10 cellular contexts compared by ENCODE assay signal in the genomic region with DNA sequence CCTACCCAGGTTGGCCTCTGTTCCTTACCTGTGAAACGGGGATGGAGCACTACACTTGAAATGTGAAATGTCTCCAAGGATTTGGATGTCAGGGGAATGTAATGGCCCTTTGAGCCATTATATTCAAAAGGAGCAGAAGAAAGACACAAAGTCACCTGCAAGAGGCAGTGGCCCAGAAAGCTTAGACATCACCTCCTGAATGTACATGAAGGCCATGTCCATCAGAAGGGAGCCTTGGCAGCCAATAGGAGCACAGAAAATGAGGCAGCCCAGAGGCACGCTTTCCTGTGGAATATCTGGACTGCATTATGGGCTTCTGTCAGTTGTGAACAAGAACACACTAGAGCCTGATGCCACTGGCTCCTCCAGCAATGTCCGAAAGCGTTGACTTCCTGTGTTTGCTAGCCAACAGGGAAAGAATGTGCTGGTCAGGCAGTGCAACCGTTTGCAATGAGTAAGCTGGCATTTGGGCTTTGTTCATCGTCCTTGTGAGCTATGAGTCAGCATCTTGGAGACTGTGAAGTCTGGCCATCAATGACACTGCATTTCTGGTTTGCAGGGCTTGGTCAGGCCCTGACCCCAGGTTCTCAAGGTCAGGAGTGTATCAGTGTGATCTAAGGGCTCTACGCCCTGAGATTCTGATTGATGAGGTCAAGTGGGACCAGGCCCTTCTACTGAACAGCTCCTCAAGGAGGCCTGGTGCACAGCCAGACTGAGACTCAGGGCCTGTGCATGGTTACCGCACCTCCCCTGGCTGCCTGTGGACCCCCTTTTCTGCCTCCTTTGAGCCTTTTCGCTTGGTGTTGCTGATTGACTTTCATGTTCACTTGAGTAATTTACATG.
A peak's percentile ranks its signal among the peaks of the same experiment; 100 is the strongest.
DNase-seq lines count a peak whose midpoint lies in the region; ATAC-seq and TF ChIP-seq lines count a peak whose summit lies in the region.
"Had no signal": no experiment of that assay in that cellular context is flagged by ENCODE, and none has a peak within 500 bp of the region (broad histone marks: within the 10 kb centered on the region; RNA-seq: fewer than 3 reads in every experiment).

No MANE protein-coding gene starts in this region.

- CTCF ChIA-PET in RWPE1 (lab: Yijun Ruan, JAX): no interaction called here
- CTCF ChIA-PET in CD8-positive, alpha-beta memory T cell (lab: Charles Lee): no interaction called here

- no peaks in the 10 kb centered on the region for H3K27me3 ChIP-seq in CD8-positive, alpha-beta memory T cell (ENCODE audit: insufficient read depth, low read length, poor library complexity, severe bottlenecking)

- no peaks in the 10 kb centered on the region for H3K36me3 ChIP-seq in CD8-positive, alpha-beta memory T cell (ENCODE audit: insufficient read depth, low read length)

- ATAC-seq in GM18502 (IDR thresholded peaks at IDR 0.05; ENCODE audit: poor library complexity, unreplicated experiment): no peak

- DNase-seq in DMS53 treated with DMSO at 0.1 percent for 48 hours (lab: John Stamatoyannopoulos, UW; ENCODE audit: unreplicated experiment): peak; percentile 55
- DNase-seq in RWPE1 (ENCODE audit: low spot score): peak; percentile 92
- DNase-seq in fibroblast of the conjunctiva (ENCODE audit: low read depth): peak; percentile 97
- peak; percentile 88 for DNase-seq in posterior vena cava (ENCODE audit: low spot score)
- no peak for DNase-seq in NCI-H82 (lab: John Stamatoyannopoulos, UW)
- DNase-seq in CD8-positive, alpha-beta memory T cell: no peak
- no peak for DNase-seq in NCI-H187 (lab: John Stamatoyannopoulos, UW)
- DNase-seq: activated CD4-positive, alpha-beta T cell treated with anti-CD3 and anti-CD28 coated beads, Interleukin-2, amount 50 U/mL, for 1 hour had no signal

- H3K9me3 Mint-ChIP-seq in CD8-positive, alpha-beta memory T cell: no peaks in the 10 kb centered on the region
- H3K9me3 Mint-ChIP-seq: nephron had no signal

- intact Hi-C loops in posterior vena cava (cut with DNase I): no loop called here

- H3K9me3 ChIP-seq in CD8-positive, alpha-beta memory T cell (ENCODE audit: low read length): no peaks in the 10 kb centered on the region

- H3K27ac ChIP-seq in RWPE1: peak overlapping the region; percentile 69
- H3K27ac ChIP-seq in CD8-positive, alpha-beta memory T cell (ENCODE audit: low read depth, low read length): no peak overlapping the region

- H3K4me3 Mint-ChIP-seq in CD8-positive, alpha-beta memory T cell: no peak overlapping the region
- H3K4me3 Mint-ChIP-seq: nephron had no signal

- no peak for TF ChIP-seq CTCF in RWPE1 (conservative IDR thresholded peaks at IDR 0.05; ENCODE audit: low read depth)

- no peak overlapping the region for H3K4me3 ChIP-seq in CD8-positive, alpha-beta memory T cell (ENCODE audit: low read length)

- H3K4me1 ChIP-seq in CD8-positive, alpha-beta memory T cell (ENCODE audit: insufficient read depth, low read length): no peaks in the 10 kb centered on the region

- POLR2A ChIA-PET in RWPE1 (lab: Yijun Ruan, JAX; ENCODE audit: low non-redundant PET): no interaction called here
- POLR2A ChIA-PET in CD8-positive, alpha-beta memory T cell (lab: Charles Lee): no interaction called here

- H3K27ac Mint-ChIP-seq in CD8-positive, alpha-beta memory T cell: no peak overlapping the region
- H3K27ac Mint-ChIP-seq: nephron had no signal

- no peaks in the 10 kb centered on the region for H3K36me3 Mint-ChIP-seq in CD8-positive, alpha-beta memory T cell

- H3K27me3 Mint-ChIP-seq in CD8-positive, alpha-beta memory T cell: peaks cover 2 to 22% of the 10 kb centered on the region in 2 donors

- peaks cover 0 to 2% (median under 1%) of the 10 kb centered on the region in 3 donors for H3K4me1 Mint-ChIP-seq in CD8-positive, alpha-beta memory T cell

Comparison
In these comparisons a context has a peak if more than half of its experiments do, and no peak if none do; other contexts are left out.
1. DNase-seq: peak in DMS53 treated with DMSO at 0.1 percent for 48 hours (single experiment), RWPE1 (single experiment), fibroblast of the conjunctiva (single experiment) and posterior vena cava (single experiment); none in NCI-H82 (single experiment), CD8-positive, alpha-beta memory T cell (0 of 5) and NCI-H187 (0 of 2).